9 cellular contexts compared by ENCODE assay signal in genomic region chr16:69107311-69107962, GRCh38. TPM values are rescaled to one million over a fixed set of nuclear protein-coding genes. Genes with fewer than 3 reads are reported as not detected.
DNase-seq lines count a peak whose midpoint lies in the region; ATAC-seq and TF ChIP-seq lines count a peak whose summit lies in the region.
"Had no signal": no experiment of that assay in that cellular context is flagged by ENCODE, and none has a peak within 500 bp of the region (broad histone marks: within the 10 kb centered on the region; RNA-seq: fewer than 3 reads in every experiment).

No MANE protein-coding gene starts in this region.

- peaks cover 61% of the 10 kb centered on the region for H3K27me3 Mint-ChIP-seq in endodermal cell (ENCODE audit: insufficient read depth)

- H3K27ac Mint-ChIP-seq in endodermal cell, result no peak overlapping the region

- WGBS in endodermal cell (ENCODE audit: insufficient coverage in 1 of 2, insufficient read length in 1 of 2), 2 experiments, result 1 to 2% methylated on average over 21 to 52 of the region's 52 CpGs

- no peaks in the 10 kb centered on the region for H3K4me1 ChIP-seq in endodermal cell (ENCODE audit: control insufficient read depth, insufficient read depth, low read length)
- H3K4me1 ChIP-seq in muscle layer of duodenum (ENCODE audit: control insufficient read depth in 1 of 2, insufficient read depth in 2 of 2, low read length in 2 of 2), result peaks cover 0 to 28% of the 10 kb centered on the region in 2 donors

- H3K36me3 ChIP-seq in endodermal cell (ENCODE audit: control insufficient read depth, insufficient read depth, low read length) (no peaks in the 10 kb centered on the region), muscle layer of duodenum (ENCODE audit: control insufficient read depth in 1 of 2, insufficient read depth in 2 of 2, low read length in 2 of 2) (peaks cover 5 to 13% of the 10 kb centered on the region in 2 donors)

- peak; percentile 36 for TF ChIP-seq CTCF in endodermal cell (conservative IDR thresholded peaks at IDR 0.05)

- no peak overlapping the region for H3K9ac ChIP-seq in endodermal cell (ENCODE audit: extremely low read depth, low read length, poor library complexity, severe bottlenecking)

- ATAC-seq in HG03520 (IDR thresholded peaks at IDR 0.05; ENCODE audit: unreplicated experiment), result no peak

- peaks cover 18% of the 10 kb centered on the region for H3K36me3 Mint-ChIP-seq in endodermal cell (ENCODE audit: low read depth)

- H3K27me3 ChIP-seq in endodermal cell (ENCODE audit: control insufficient read depth, insufficient read depth, low read length, poor library complexity, severe bottlenecking), result peaks cover 48% of the 10 kb centered on the region
- no peaks in the 10 kb centered on the region for H3K27me3 ChIP-seq in muscle layer of duodenum (ENCODE audit: low read depth, low read length)

- no peaks in the 10 kb centered on the region for H3K9me3 Mint-ChIP-seq in endodermal cell

- H3K4me3 Mint-ChIP-seq in endodermal cell, result peak overlapping the region; percentile 70

- H3K27ac ChIP-seq in endodermal cell (ENCODE audit: low read depth, low read length) (no peak overlapping the region), muscle layer of duodenum (ENCODE audit: low read length) (no peak overlapping the region)

- DNase-seq in AG08395 (ENCODE audit: low spot score) (peak; percentile 44), LoVo (ENCODE audit: low spot score) (peak; percentile 18), endodermal cell (peak; percentile 81), 8988T (no peak), D341Med (ENCODE audit: low spot score) (no peak), SHP77 (lab: John Stamatoyannopoulos, UW) (no peak)
- DNase-seq: NCI-H82 had no signal

- H3K9me3 ChIP-seq in endodermal cell (ENCODE audit: control insufficient read depth, low read length) (no peaks in the 10 kb centered on the region), muscle layer of duodenum (ENCODE audit: control insufficient read depth in 1 of 2, low read length in 2 of 2) (no peaks in the 10 kb centered on the region)

- peak overlapping the region; percentile 69 for H3K4me3 ChIP-seq in endodermal cell (ENCODE audit: low read length)
- peak overlapping the region; percentile 44 to 73 for H3K4me3 ChIP-seq in muscle layer of duodenum (ENCODE audit: low read depth in 1 of 2, low read length in 2 of 2)

- peaks cover 28% of the 10 kb centered on the region for H3K4me1 Mint-ChIP-seq in endodermal cell

RNA-seq across cellular contexts. Expression of gene HAS3, which starts 2.0 kb away (rescaled TPM):
- total RNA-seq in endodermal cell, result 1 to 10 TPM; 1.8 to 4.1 TPM
- polyA plus RNA-seq in endodermal cell (2013, experiment 1 of 2), result 3.2 TPM
- 2.4 TPM for polyA plus RNA-seq in endodermal cell (2013, experiment 2 of 2)

RNA-seq across cellular contexts. Expression of gene CHTF8, which starts 25.0 kb away (rescaled TPM):
- total RNA-seq in endodermal cell, result 100 to 1,000 TPM; 105 to 142 TPM
- polyA plus RNA-seq in endodermal cell (2013, experiment 1 of 2), result 122 TPM
- 111 TPM for polyA plus RNA-seq in endodermal cell (2013, experiment 2 of 2)

RNA-seq across cellular contexts. Expression of gene UTP4, which starts 25.0 kb away (rescaled TPM):
- total RNA-seq in endodermal cell, result 10 to 100 TPM; 44.1 to 45.3 TPM
- polyA plus RNA-seq in endodermal cell (2013, experiment 1 of 2), result 43.1 TPM
- 37.3 TPM for polyA plus RNA-seq in endodermal cell (2013, experiment 2 of 2)

Comparison
In these comparisons a context has a peak if more than half of its experiments do, and no peak if none do; other contexts are left out.
1. DNase-seq: peak in AG08395 (single experiment), LoVo (single experiment) and endodermal cell (single experiment); none in 8988T (single experiment), D341Med (single experiment) and SHP77 (0 of 2).